Comparison of ENCODE assay signal across 31 cellular contexts in genomic region chr2:194769030-194769429, GRCh38.
"Had no signal": no experiment of that assay in that cellular context is flagged by ENCODE, and none has a peak within 500 bp of the region (broad histone marks: within the 10 kb centered on the region; RNA-seq: fewer than 3 reads in every experiment).

No MANE protein-coding gene starts in this region.

- ATAC-seq: naive thymus-derived CD8-positive, alpha-beta T cell; natural killer cell treated with Interleukin-12 subunit alpha and Interleukin-12 subunit beta and Interleukin-15 and Interleukin-18, amount 100 ng/mL, for 72 hours; psoas muscle; right cardiac atrium; sciatic nerve; stimulated activated memory B cell treated with anti-CD40 and anti-IgM and Interleukin-4, amounts not matched to agents 10 μg/mL and 1 μg/mL and 100 μg/mL, for 72 hours; stimulated activated naive CD8-positive, alpha-beta T cell treated with anti-CD3 and anti-CD28 coated beads, Interleukin-15, amount 100 ng/mL, for 72 hours; stimulated activated naive CD8-positive, alpha-beta T cell treated with anti-CD3 and anti-CD28 coated beads, Interleukin-15, Interleukin-2, amounts not matched to agents 100 U/mL and 50 U/mL, for 24 hours; upper lobe of right lung had no signal

- H3K4me3 ChIP-seq: ovary, psoas muscle, skin epidermis, smooth muscle cell, spleen, suprapubic skin, testis, tibial artery, transverse colon, upper lobe of right lung, uterus had no signal

- H3K27ac Mint-ChIP-seq: naive thymus-derived CD8-positive, alpha-beta T cell; natural killer cell treated with Interleukin-12 subunit alpha and Interleukin-12 subunit beta and Interleukin-15 and Interleukin-18, amount 100 ng/mL, for 72 hours; nephron progenitor cell; progenitor cell of endocrine pancreas; stimulated activated memory B cell treated with anti-CD40 and anti-IgM and Interleukin-4, amounts not matched to agents 10 μg/mL and 1 μg/mL and 100 μg/mL, for 72 hours; stimulated activated naive CD8-positive, alpha-beta T cell treated with anti-CD3 and anti-CD28 coated beads, Interleukin-15, amount 100 ng/mL, for 72 hours; type B pancreatic cell had no signal

- DNase-seq: naive thymus-derived CD8-positive, alpha-beta T cell; nephron progenitor cell; nucleus accumbens; ovary; posterior cingulate gyrus; psoas muscle; right cardiac atrium; spleen; stimulated activated CD4-positive, alpha-beta T cell treated with anti-CD3 and anti-CD28 coated beads, Interleukin-12 subunit alpha, Interleukin-12 subunit beta, amount 100 ng/mL, for 4 hours; stimulated activated CD4-positive, alpha-beta T cell treated with anti-CD3 and anti-CD28 coated beads, Interleukin-1b, Interleukin-23, amount 100 ng/mL, for 48 hours; stimulated activated CD4-positive, alpha-beta T cell treated with anti-CD3 and anti-CD28 coated beads, Interleukin-4, amount 100 ng/mL, for 1 hour; stimulated activated CD4-positive, alpha-beta T cell treated with anti-CD3 and anti-CD28 coated beads, Interleukin-4, amount 100 ng/mL, for 4 hours; stimulated activated CD8-positive, alpha-beta memory T cell treated with anti-CD3 and anti-CD28 coated beads, Interleukin-4, amount 100 ng/mL, for 48 hours; stimulated activated naive CD4-positive, alpha-beta T cell; stimulated activated naive CD8-positive, alpha-beta T cell treated with anti-CD3 and anti-CD28 coated beads, Interleukin-15, amount 100 ng/mL, for 72 hours; stimulated activated naive CD8-positive, alpha-beta T cell treated with anti-CD3 and anti-CD28 coated beads, Interleukin-15, Interleukin-2, amounts not matched to agents 100 U/mL and 50 U/mL, for 24 hours; substantia nigra; testis; tibial artery; transverse colon; upper lobe of right lung; uterus had no signal

- H3K27me3 Mint-ChIP-seq: natural killer cell treated with Interleukin-12 subunit alpha and Interleukin-12 subunit beta and Interleukin-15 and Interleukin-18, amount 100 ng/mL, for 72 hours; progenitor cell of endocrine pancreas; stimulated activated memory B cell treated with anti-CD40 and anti-IgM and Interleukin-4, amounts not matched to agents 10 μg/mL and 1 μg/mL and 100 μg/mL, for 72 hours; stimulated activated naive CD8-positive, alpha-beta T cell treated with anti-CD3 and anti-CD28 coated beads, Interleukin-15, amount 100 ng/mL, for 72 hours had no signal

- H3K4me1 Mint-ChIP-seq: naive thymus-derived CD8-positive, alpha-beta T cell; nephron progenitor cell; neural crest cell; stimulated activated memory B cell treated with anti-CD40 and anti-IgM and Interleukin-4, amounts not matched to agents 10 μg/mL and 1 μg/mL and 100 μg/mL, for 72 hours; stimulated activated naive CD8-positive, alpha-beta T cell treated with anti-CD3 and anti-CD28 coated beads, Interleukin-15, amount 100 ng/mL, for 72 hours had no signal

- H3K4me3 Mint-ChIP-seq: naive thymus-derived CD8-positive, alpha-beta T cell; natural killer cell treated with Interleukin-12 subunit alpha and Interleukin-12 subunit beta and Interleukin-15 and Interleukin-18, amount 100 ng/mL, for 72 hours; nephron progenitor cell; neural crest cell; stimulated activated memory B cell treated with anti-CD40 and anti-IgM and Interleukin-4, amounts not matched to agents 10 μg/mL and 1 μg/mL and 100 μg/mL, for 72 hours; stimulated activated naive CD8-positive, alpha-beta T cell treated with anti-CD3 and anti-CD28 coated beads, Interleukin-15, amount 100 ng/mL, for 72 hours; type B pancreatic cell had no signal

- H3K36me3 Mint-ChIP-seq: naive thymus-derived CD8-positive, alpha-beta T cell; natural killer cell treated with Interleukin-12 subunit alpha and Interleukin-12 subunit beta and Interleukin-15 and Interleukin-18, amount 100 ng/mL, for 72 hours; stimulated activated memory B cell treated with anti-CD40 and anti-IgM and Interleukin-4, amounts not matched to agents 10 μg/mL and 1 μg/mL and 100 μg/mL, for 72 hours; type B pancreatic cell had no signal
